In the genomic region with DNA sequence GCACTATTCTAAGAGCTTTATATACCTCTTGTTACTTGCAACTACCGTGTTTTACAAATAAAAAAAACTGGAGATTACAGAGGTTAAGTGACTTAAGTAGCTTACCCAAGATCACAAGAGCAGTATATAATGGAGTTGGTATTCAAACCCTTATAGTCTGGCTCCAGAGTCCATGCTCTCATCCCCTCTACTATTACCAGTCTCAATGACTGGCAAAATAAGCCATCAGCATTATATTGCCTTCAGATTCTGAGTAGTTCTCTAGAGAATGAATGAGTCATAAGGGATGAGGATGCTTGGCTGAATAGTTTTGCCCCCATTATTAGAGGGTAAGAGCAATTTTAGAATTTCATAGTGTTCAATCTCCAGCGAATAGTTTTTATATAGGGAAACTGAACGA, we compare ENCODE assay signal across 28 cellular contexts.
DNase-seq lines count a peak whose midpoint lies in the region; ATAC-seq and TF ChIP-seq lines count a peak whose summit lies in the region.
"Had no signal": no experiment of that assay in that cellular context is flagged by ENCODE, and none has a peak within 500 bp of the region (broad histone marks: within the 10 kb centered on the region; RNA-seq: fewer than 3 reads in every experiment).

No MANE protein-coding gene starts in this region.

- H3K36me3 Mint-ChIP-seq in naive thymus-derived CD4-positive, alpha-beta T cell: no peaks in the 10 kb centered on the region
- H3K36me3 Mint-ChIP-seq: activated naive CD8-positive, alpha-beta T cell; IgD-negative memory B cell; WTC11 had no signal

- H3K27ac ChIP-seq in OCI-LY3 (ENCODE audit: low read length): peak overlapping the region; percentile 18; the same call in 1 of the 2 replicates
- no peak overlapping the region for H3K27ac ChIP-seq in naive thymus-derived CD4-positive, alpha-beta T cell (ENCODE audit: low read depth, low read length)
- H3K27ac ChIP-seq: dorsolateral prefrontal cortex, right lobe of liver had no signal

- peak; percentile 13 for DNase-seq in Daoy (ENCODE audit: low read depth)
- DNase-seq in HS-5 (ENCODE audit: low read depth): peak; percentile 25
- DNase-seq in kidney glomerular epithelial cell (lab: John Stamatoyannopoulos, UW): peak; percentile 9
- no peak for DNase-seq in naive thymus-derived CD4-positive, alpha-beta T cell
- no peak for DNase-seq in ureter (ENCODE audit: low spot score)
- DNase-seq in ACHN: no peak
- DNase-seq: activated CD4-positive, alpha-beta T cell treated with anti-CD3 and anti-CD28 coated beads, Interleukin-2, amount 50 U/mL, for 48 hours; activated CD8-positive, alpha-beta memory T cell treated with anti-CD3 and anti-CD28 coated beads, Interleukin-2, amount 50 U/mL, for 48 hours; CD4-positive, alpha-beta T cell; dorsolateral prefrontal cortex; glutamatergic neuron; H7; NCI-H1105; NCI-H2081; NCI-H526; posterior cingulate gyrus; right lobe of liver; stimulated activated CD4-positive, alpha-beta T cell treated with anti-CD3 and anti-CD28 coated beads, Interleukin-12 subunit alpha, Interleukin-12 subunit beta, amount 100 ng/mL, for 4 hours; stimulated activated CD4-positive, alpha-beta T cell treated with anti-CD3 and anti-CD28 coated beads, Interleukin-4, amount 100 ng/mL, for 4 hours; stimulated activated naive CD4-positive, alpha-beta T cell treated with Interleukin-2 at 50 U/mL for 16 hours; T-helper 9 cell had no signal

- TF ChIP-seq CTCF in OCI-LY3 (IDR thresholded peaks at IDR 0.05; ENCODE audit: low read depth, low read length): no peak

- intact Hi-C loops in naive thymus-derived CD4-positive, alpha-beta T cell (cut with micrococcal nuclease): no loop called here

- H2AFZ ChIP-seq in OCI-LY3 (ENCODE audit: low read depth, low read length): 0 out of 2 replicates have a peak overlapping the region, but pooled peaks have one; percentile 57

- no peaks in the 10 kb centered on the region for H3K27me3 ChIP-seq in OCI-LY3 (ENCODE audit: low read depth, low read length)
- no peaks in the 10 kb centered on the region for H3K27me3 ChIP-seq in naive thymus-derived CD4-positive, alpha-beta T cell (ENCODE audit: control insufficient read depth in 2 of 2, insufficient read depth in 2 of 2, low read length in 2 of 2)
- H3K27me3 ChIP-seq: dorsolateral prefrontal cortex, right lobe of liver had no signal

- H3K79me2 ChIP-seq in OCI-LY3 (ENCODE audit: low read length): no peaks in the 10 kb centered on the region

- CTCF ChIA-PET in naive thymus-derived CD4-positive, alpha-beta T cell (lab: Charles Lee): no interaction called here

- POLR2A ChIA-PET in naive thymus-derived CD4-positive, alpha-beta T cell (lab: Charles Lee): no interaction called here

- H3K9ac ChIP-seq in OCI-LY3 (ENCODE audit: low read length): no peak overlapping the region

- no peaks in the 10 kb centered on the region for H3K27me3 Mint-ChIP-seq in naive thymus-derived CD4-positive, alpha-beta T cell
- H3K27me3 Mint-ChIP-seq: activated naive CD8-positive, alpha-beta T cell; activated T-helper 17 cell treated with anti-CD3 and anti-CD28 coated beads, Interleukin-2, amount 50 U/mL, for 72 hours; CD4-positive, alpha-beta T cell; central memory CD8-positive, alpha-beta T cell; IgD-negative memory B cell had no signal

- peak overlapping the region; percentile 55 for H3K4me2 ChIP-seq in OCI-LY3 (ENCODE audit: low read length)

- H3K4me1 ChIP-seq in OCI-LY3 (ENCODE audit: low read length): peaks cover 30% of the 10 kb centered on the region
- no peaks in the 10 kb centered on the region for H3K4me1 ChIP-seq in naive thymus-derived CD4-positive, alpha-beta T cell (ENCODE audit: control insufficient read depth in 2 of 2, insufficient read depth in 2 of 2, low read length in 2 of 2)
- H3K4me1 ChIP-seq: right lobe of liver had no signal

- no peaks in the 10 kb centered on the region for H3K4me1 Mint-ChIP-seq in naive thymus-derived CD4-positive, alpha-beta T cell
- H3K4me1 Mint-ChIP-seq: activated T-helper 17 cell treated with anti-CD3 and anti-CD28 coated beads, Interleukin-2, amount 50 U/mL, for 72 hours; central memory CD8-positive, alpha-beta T cell; IgD-negative memory B cell had no signal

- H3K4me3 Mint-ChIP-seq in naive thymus-derived CD4-positive, alpha-beta T cell: no peak overlapping the region
- H3K4me3 Mint-ChIP-seq: activated naive CD8-positive, alpha-beta T cell; activated T-helper 17 cell treated with anti-CD3 and anti-CD28 coated beads, Interleukin-2, amount 50 U/mL, for 72 hours; CD4-positive, alpha-beta T cell; central memory CD8-positive, alpha-beta T cell; IgD-negative memory B cell; WTC11 had no signal

- in situ Hi-C loops in ACHN (cut with HindIII; ENCODE audit: low pct_ligation_motif_present, low pct_unique_long_range_greater_than_20kb, low sequenced_read_pairs): no loop called here

- H3K36me3 ChIP-seq in OCI-LY3 (replicated peaks; ENCODE audit: low read depth, low read length): no peaks in the 10 kb centered on the region
- no peaks in the 10 kb centered on the region for H3K36me3 ChIP-seq in naive thymus-derived CD4-positive, alpha-beta T cell (ENCODE audit: control insufficient read depth in 2 of 3, insufficient read depth in 3 of 3, low read length in 3 of 3)
- H3K36me3 ChIP-seq: right lobe of liver had no signal

- H3K27ac Mint-ChIP-seq in naive thymus-derived CD4-positive, alpha-beta T cell: no peak overlapping the region
- H3K27ac Mint-ChIP-seq: activated naive CD8-positive, alpha-beta T cell; activated T-helper 17 cell treated with anti-CD3 and anti-CD28 coated beads, Interleukin-2, amount 50 U/mL, for 72 hours; CD4-positive, alpha-beta T cell; IgD-negative memory B cell had no signal

- H3K9me3 Mint-ChIP-seq in naive thymus-derived CD4-positive, alpha-beta T cell: peaks cover 0 to 16% (median 0%) of the 10 kb centered on the region in 11 donors
- H3K9me3 Mint-ChIP-seq: WTC11 had no signal

- H4K20me1 ChIP-seq in OCI-LY3 (ENCODE audit: insufficient read depth, low read length): no peaks in the 10 kb centered on the region

- no peaks in the 10 kb centered on the region for H3K9me3 ChIP-seq in OCI-LY3 (ENCODE audit: insufficient read depth, low read length)
- H3K9me3 ChIP-seq in naive thymus-derived CD4-positive, alpha-beta T cell (ENCODE audit: control insufficient read depth in 2 of 3, low read length in 3 of 3): no peaks in the 10 kb centered on the region
- H3K9me3 ChIP-seq: right lobe of liver had no signal

- H3K4me3 ChIP-seq in OCI-LY3 (ENCODE audit: low read length): peak overlapping the region; percentile 5; the same call in 1 of the 2 replicates
- H3K4me3 ChIP-seq in naive thymus-derived CD4-positive, alpha-beta T cell (ENCODE audit: low read length): no peak overlapping the region
- H3K4me3 ChIP-seq: dorsolateral prefrontal cortex, right lobe of liver had no signal

- no peak for ATAC-seq in naive thymus-derived CD4-positive, alpha-beta T cell
- ATAC-seq in GM18517 (IDR thresholded peaks at IDR 0.05; ENCODE audit: unreplicated experiment): no peak
- ATAC-seq: activated T-helper 17 cell treated with anti-CD3 and anti-CD28 coated beads, Interleukin-2, amount 50 U/mL, for 72 hours; right lobe of liver had no signal

Comparison
In these comparisons a context has a peak if more than half of its experiments do, and no peak if none do; other contexts are left out.
1. DNase-seq: peak in Daoy (single experiment), HS-5 (single experiment) and kidney glomerular epithelial cell (single experiment); none in naive thymus-derived CD4-positive, alpha-beta T cell (0 of 9), ureter (single experiment) and ACHN (single experiment).